18 cellular contexts compared by ENCODE assay signal in the genomic region with DNA sequence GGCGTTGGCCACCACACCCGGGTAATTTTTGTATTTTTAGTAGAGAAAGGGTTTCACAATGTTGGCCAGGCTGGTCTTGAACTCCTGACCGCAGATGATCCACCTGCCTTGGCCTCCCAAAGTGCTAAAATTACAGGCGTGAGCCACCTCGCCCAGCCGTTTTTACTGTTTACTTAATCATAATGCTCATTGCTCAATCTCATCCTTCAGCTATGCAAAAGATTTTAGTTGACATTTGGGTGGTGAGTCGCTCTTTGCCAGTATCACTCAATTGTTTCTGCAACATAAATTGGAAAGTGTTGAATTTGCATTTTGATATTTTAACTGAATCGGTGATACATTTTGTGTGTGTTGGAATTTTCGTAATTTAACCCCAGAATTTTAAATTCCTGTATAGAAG. TPM values are rescaled to one million over a fixed set of nuclear protein-coding genes. Genes with fewer than 3 reads are reported as not detected.
DNase-seq lines count a peak whose midpoint lies in the region; ATAC-seq and TF ChIP-seq lines count a peak whose summit lies in the region.
"Had no signal": no experiment of that assay in that cellular context is flagged by ENCODE, and none has a peak within 500 bp of the region (broad histone marks: within the 10 kb centered on the region; RNA-seq: fewer than 3 reads in every experiment).

No MANE protein-coding gene starts in this region.

- CTCF ChIA-PET in AG04450 (lab: Charles Lee) = no interaction called here
- CTCF ChIA-PET in naive thymus-derived CD4-positive, alpha-beta T cell (lab: Charles Lee) = interaction anchor here (0.5 kb wide), 1 partner anchor 334 kb away, joined by 9 read pairs; no protein-coding TSS in a partner anchor

- H3K4me3 Mint-ChIP-seq in naive thymus-derived CD4-positive, alpha-beta T cell = no peak overlapping the region
- H3K4me3 Mint-ChIP-seq: activated CD8-positive, alpha-beta T cell treated with anti-CD3 and anti-CD28 coated beads for 36 hours; activated T-helper 17 cell treated with anti-CD3 and anti-CD28 coated beads, Interleukin-2, amount 50 U/mL, for 72 hours; stimulated activated naive CD8-positive, alpha-beta T cell treated with anti-CD3 and anti-CD28 coated beads, Interleukin-15, Interleukin-2, amounts not matched to agents 100 ng/mL and 50 ng/mL, for 24 hours had no signal

- ATAC-seq in HG02571 (IDR thresholded peaks at IDR 0.05; ENCODE audit: unreplicated experiment) = no peak
- no peak for ATAC-seq in left cardiac atrium
- no peak for ATAC-seq in naive thymus-derived CD4-positive, alpha-beta T cell
- ATAC-seq: activated CD8-positive, alpha-beta T cell treated with anti-CD3 and anti-CD28 coated beads for 36 hours; activated T-helper 17 cell treated with anti-CD3 and anti-CD28 coated beads, Interleukin-2, amount 50 U/mL, for 72 hours had no signal

- POLR2A ChIA-PET in AG04450 (lab: Yijun Ruan, JAX) = no interaction called here
- POLR2A ChIA-PET in naive thymus-derived CD4-positive, alpha-beta T cell (lab: Charles Lee) = interaction anchor here (0.6 kb wide), 1 partner anchor 28 kb away, joined by 4 read pairs; no protein-coding TSS in a partner anchor

- no peaks in the 10 kb centered on the region for H3K36me3 ChIP-seq in naive thymus-derived CD4-positive, alpha-beta T cell (ENCODE audit: control insufficient read depth in 2 of 3, insufficient read depth in 3 of 3, low read length in 3 of 3)

- peaks cover 0 to 5% (median 0%) of the 10 kb centered on the region in 11 donors for H3K9me3 Mint-ChIP-seq in naive thymus-derived CD4-positive, alpha-beta T cell
- H3K9me3 Mint-ChIP-seq: activated CD8-positive, alpha-beta T cell treated with anti-CD3 and anti-CD28 coated beads for 36 hours; activated T-helper 17 cell treated with anti-CD3 and anti-CD28 coated beads, Interleukin-2, amount 50 U/mL, for 72 hours; stimulated activated naive CD8-positive, alpha-beta T cell treated with anti-CD3 and anti-CD28 coated beads, Interleukin-15, Interleukin-2, amounts not matched to agents 100 ng/mL and 50 ng/mL, for 24 hours had no signal

- H3K27ac Mint-ChIP-seq in naive thymus-derived CD4-positive, alpha-beta T cell = no peak overlapping the region
- H3K27ac Mint-ChIP-seq: activated CD8-positive, alpha-beta T cell treated with anti-CD3 and anti-CD28 coated beads for 36 hours; activated T-helper 17 cell treated with anti-CD3 and anti-CD28 coated beads, Interleukin-2, amount 50 U/mL, for 72 hours; stimulated activated naive CD8-positive, alpha-beta T cell treated with anti-CD3 and anti-CD28 coated beads, Interleukin-15, Interleukin-2, amounts not matched to agents 100 ng/mL and 50 ng/mL, for 24 hours had no signal

- H3K27me3 Mint-ChIP-seq in naive thymus-derived CD4-positive, alpha-beta T cell = peaks cover 26 to 46% (median 35%) of the 10 kb centered on the region in 5 donors

- no peak for TF ChIP-seq RAD21 in Ishikawa (IDR thresholded peaks at IDR 0.05; ENCODE audit: low read depth)

- DNase-seq in AG04450 (ENCODE audit: low read depth, low spot score) = peak; percentile 43
- DNase-seq in RPMI7951 (ENCODE audit: low read depth) = peak; percentile 41
- peak; percentile 65 for DNase-seq in fibroblast of pulmonary artery (ENCODE audit: low read depth)
- DNase-seq in left cardiac atrium = no peak
- no peak for DNase-seq in naive thymus-derived CD4-positive, alpha-beta T cell
- no peak for DNase-seq in medulla oblongata (ENCODE audit: extremely low spot score)
- DNase-seq: activated CD8-positive, alpha-beta T cell treated with anti-CD3 and anti-CD28 coated beads for 36 hours; anterior cingulate cortex; dorsolateral prefrontal cortex; H7; Kasumi-1; NCI-H2107 had no signal

- no peak for TF ChIP-seq CTCF in AG04450 (IDR thresholded peaks at IDR 0.05; ENCODE audit: low read depth, low read length)
- no peak for TF ChIP-seq CTCF in fibroblast of pulmonary artery (IDR thresholded peaks at IDR 0.05; ENCODE audit: low read length, missing control alignments)

- peaks cover 0 to 4% (median 0%) of the 10 kb centered on the region in 7 donors for H3K4me1 Mint-ChIP-seq in naive thymus-derived CD4-positive, alpha-beta T cell
- H3K4me1 Mint-ChIP-seq: activated T-helper 17 cell treated with anti-CD3 and anti-CD28 coated beads, Interleukin-2, amount 50 U/mL, for 72 hours had no signal

- no peak overlapping the region for H3K27ac ChIP-seq in AG04450 (ENCODE audit: low read depth, low read length)
- H3K27ac ChIP-seq in naive thymus-derived CD4-positive, alpha-beta T cell (ENCODE audit: low read depth, low read length) = no peak overlapping the region
- H3K27ac ChIP-seq: parathyroid adenoma, SK-N-MC had no signal

- TF ChIP-seq EP300 in Ishikawa (IDR thresholded peaks at IDR 0.05; ENCODE audit: borderline replicate concordance) = no peak

- peaks cover 0 to 5% (median 0%) of the 10 kb centered on the region in 5 donors for H3K36me3 Mint-ChIP-seq in naive thymus-derived CD4-positive, alpha-beta T cell

- no peaks in the 10 kb centered on the region for H3K4me1 ChIP-seq in naive thymus-derived CD4-positive, alpha-beta T cell (ENCODE audit: control insufficient read depth in 2 of 2, insufficient read depth in 2 of 2, low read length in 2 of 2)
- H3K4me1 ChIP-seq: parathyroid adenoma had no signal

- no peaks in the 10 kb centered on the region for H3K27me3 ChIP-seq in AG04450 (ENCODE audit: control insufficient read depth, insufficient read depth, low read length)
- H3K27me3 ChIP-seq in naive thymus-derived CD4-positive, alpha-beta T cell (ENCODE audit: control insufficient read depth in 2 of 2, insufficient read depth in 2 of 2, low read length in 2 of 2) = no peaks in the 10 kb centered on the region
- H3K27me3 ChIP-seq: dorsolateral prefrontal cortex had no signal

- H3K4me3 ChIP-seq in AG04450 (ENCODE audit: low read depth, low read length) (no peak overlapping the region), fibroblast of pulmonary artery (replicated peaks; ENCODE audit: low read depth, low read length) (no peak overlapping the region)
- H3K4me3 ChIP-seq in naive thymus-derived CD4-positive, alpha-beta T cell (ENCODE audit: low read length) = no peak overlapping the region
- H3K4me3 ChIP-seq: dorsolateral prefrontal cortex, SK-N-MC had no signal

- H3K9me3 ChIP-seq in AG04450 (ENCODE audit: control insufficient read depth, insufficient read depth, low read length) = no peaks in the 10 kb centered on the region
- no peaks in the 10 kb centered on the region for H3K9me3 ChIP-seq in naive thymus-derived CD4-positive, alpha-beta T cell (ENCODE audit: control insufficient read depth in 2 of 3, low read length in 3 of 3)

- intact Hi-C loops in left cardiac atrium (cut with DNase I) = no loop called here
- intact Hi-C loops in naive thymus-derived CD4-positive, alpha-beta T cell (cut with micrococcal nuclease) = no loop called here

TF ChIP-seq in Ishikawa, 13 proteins besides CTCF, POLR2A, EP300 and RAD21:
- 0 out of 2 replicates have a peak, but pooled peaks have one; percentile 41 for TF ChIP-seq CEBPB (IDR thresholded peaks at IDR 0.05)
- TF ChIP-seq TEAD4 (IDR thresholded peaks at IDR 0.05) = no peak

RNA-seq across cellular contexts. Expression of a gene that starts 7.8 kb away (rescaled TPM):
- polyA plus RNA-seq in AG04450 (2011; rRNA removed) = 68.7 and 69.7 TPM in 2 replicates
- polyA minus RNA-seq in AG04450 (2011; rRNA and poly(A)+ RNA removed) = 140 and 153 TPM in 2 replicates
- 16.8 and 17.8 TPM in 2 replicates for total RNA-seq in RPMI7951 (2014; rRNA removed; shearing (Covaris generic))
- total RNA-seq in left cardiac atrium = 10 to 100 TPM; 56.8 to 57.9 TPM
- 10 to 100 TPM in 4 of 5 experiments, under 1 TPM in 1; 0.89 to 15.7 (median 14.3) TPM for total RNA-seq in naive thymus-derived CD4-positive, alpha-beta T cell
- polyA plus RNA-seq in naive thymus-derived CD4-positive, alpha-beta T cell = under 1 TPM in 1 of 2 donors, not detected in 1; 0.28 TPM

Comparison
In these comparisons a context has a peak if more than half of its experiments do, and no peak if none do; other contexts are left out.
1. DNase-seq: peak in AG04450 (single experiment), RPMI7951 (single experiment) and fibroblast of pulmonary artery (single experiment); none in left cardiac atrium (single experiment), naive thymus-derived CD4-positive, alpha-beta T cell (0 of 9) and medulla oblongata (single experiment).